In genomic region chr1:59468828-59469428, GRCh38 we compare ENCODE assay signal across 25 cellular contexts.
DNase-seq lines count a peak whose midpoint lies in the region; ATAC-seq, FAIRE-seq and TF ChIP-seq lines count a peak whose summit lies in the region.
"Had no signal": no experiment of that assay in that cellular context is flagged by ENCODE, and none has a peak within 500 bp of the region (broad histone marks: within the 10 kb centered on the region; RNA-seq: fewer than 3 reads in every experiment).

No MANE protein-coding gene starts in this region.

- no peak for ATAC-seq in K562
- peak; percentile 88 for ATAC-seq in HepG2
- ATAC-seq in mucosa of descending colon, result peak; percentile 23
- no peak for ATAC-seq in gastroesophageal sphincter
- ATAC-seq: A549, GM12878 had no signal

- in situ Hi-C loops in K562 (cut with MboI) (no loop called here), HepG2 (cut with HindIII; ENCODE audit: extremely low pct_ligation_motif_present, low pct_unique_long_range_greater_than_20kb) (no loop called here)

- H3K27me3 ChIP-seq in K562 (ENCODE audit: control insufficient read depth in 2 of 2, insufficient read depth in 2 of 2, low read length in 2 of 2) (no peaks in the 10 kb centered on the region), HepG2 (ENCODE audit: control insufficient read depth in 1 of 2, insufficient read depth in 2 of 2, low read length in 2 of 2) (no peaks in the 10 kb centered on the region), gastroesophageal sphincter (no peaks in the 10 kb centered on the region)
- H3K27me3 ChIP-seq: BE2C; BLaER1 treated with 17β-estradiol and CSF1 and Interleukin-3, amounts not matched to agents 10 nM and 100 nM had no signal

- WGBS in K562 (ENCODE audit: insufficient coverage, low coverage, missing lambda C conversion rate), result 6% methylated on average over 1 of the region's 1 CpG
- WGBS in HepG2 (ENCODE audit: low lambda C conversion rate), result 100% methylated on average over 1 of the region's 1 CpG
- WGBS in gastroesophageal sphincter (ENCODE audit: low coverage in 1 of 2), 2 donors, result no CpG with 5 or more reads among the region's 1 CpG

- TF ChIP-seq RAD21 in K562 (CRISPR knock-in tag; conservative IDR thresholded peaks at IDR 0.05 in 1 of 2, IDR thresholded peaks at IDR 0.05 in 1 of 2) (no peak), HepG2 (CRISPR knock-in tag; IDR thresholded peaks at IDR 0.05) (no peak)

- no peak for TF ChIP-seq EP300 in K562 (IDR thresholded peaks at IDR 0.05; ENCODE audit: low read length)
- 0 out of 4 replicates have a peak, but pooled peaks of 1 of the 2 experiments have one; percentile 19 for TF ChIP-seq EP300 in HepG2 (IDR thresholded peaks at IDR 0.05; ENCODE audit: low read depth in 2 of 2, low read length in 2 of 2)
- no peak for TF ChIP-seq EP300 in HepG2 (CRISPR knock-in tag; IDR thresholded peaks at IDR 0.05; ENCODE audit: borderline replicate concordance)
- TF ChIP-seq EP300 in gastroesophageal sphincter (IDR thresholded peaks at IDR 0.05), result no peak

- H4K20me1 ChIP-seq in K562 (replicated peaks; ENCODE audit: control insufficient read depth, insufficient read depth, low read length) (no peaks in the 10 kb centered on the region), HepG2 (ENCODE audit: insufficient read depth, low read length) (no peaks in the 10 kb centered on the region)
- H4K20me1 ChIP-seq: BLaER1 treated with 17β-estradiol and CSF1 and Interleukin-3, amounts not matched to agents 10 nM and 100 nM had no signal

- no peak for TF ChIP-seq POLR2A in K562 (conservative IDR thresholded peaks at IDR 0.05)
- no peak for TF ChIP-seq POLR2A in HepG2 (IDR thresholded peaks at IDR 0.05; ENCODE audit: insufficient read depth in 1 of 2, low read depth in 2 of 2, low read length in 2 of 2)
- no peak for TF ChIP-seq POLR2A in gastroesophageal sphincter (IDR thresholded peaks at IDR 0.05)

- H3K4me2 ChIP-seq in K562 (ENCODE audit: insufficient read depth, low read length) (no peak overlapping the region), HepG2 (ENCODE audit: low read depth, low read length) (no peak overlapping the region; the same call in 1 of the 2 replicates)
- H3K4me2 ChIP-seq: A549; BLaER1 treated with 17β-estradiol and CSF1 and Interleukin-3, amounts not matched to agents 10 nM and 100 nM had no signal

- H3K36me3 ChIP-seq in K562 (ENCODE audit: control insufficient read depth, insufficient read depth, low read length), result no peaks in the 10 kb centered on the region
- H3K36me3 ChIP-seq in HepG2 (replicated peaks in 1 of 2; ENCODE audit: control insufficient read depth in 1 of 2, insufficient read depth in 2 of 2, low read length in 2 of 2), result no peaks in the 10 kb centered on the region
- no peaks in the 10 kb centered on the region for H3K36me3 ChIP-seq in mucosa of descending colon (ENCODE audit: low read depth)
- H3K36me3 ChIP-seq in gastroesophageal sphincter, result no peaks in the 10 kb centered on the region
- H3K36me3 ChIP-seq: BE2C; BLaER1 treated with 17β-estradiol and CSF1 and Interleukin-3, amounts not matched to agents 10 nM and 100 nM; HAP-1 had no signal

- FAIRE-seq in K562 (lab: Jason Lieb, UNC) (no peak), HepG2 (lab: Jason Lieb, UNC) (peak; percentile 4)
- FAIRE-seq: A549, D721Med, GM12878, H54 had no signal

- H2AFZ ChIP-seq in K562 (ENCODE audit: low read depth, low read length) (no peak overlapping the region), HepG2 (ENCODE audit: low read length) (no peak overlapping the region)

- no peak for TF ChIP-seq CTCF in K562 (IDR thresholded peaks at IDR 0.05 in 2 of 3, conservative IDR thresholded peaks at IDR 0.05 in 1 of 3; ENCODE audit: insufficient read depth in 2 of 3, low read depth in 1 of 3, low read length in 3 of 3)
- no peak for TF ChIP-seq CTCF in HepG2 (CRISPR knock-in tag; IDR thresholded peaks at IDR 0.05)
- TF ChIP-seq CTCF in mucosa of descending colon (IDR thresholded peaks at IDR 0.05), result no peak
- no peak for TF ChIP-seq CTCF in gastroesophageal sphincter (IDR thresholded peaks at IDR 0.05)

- CTCF ChIA-PET in K562 (lab: Yijun Ruan, JAX; ENCODE audit: low intra/inter-chr PET ratio), result no interaction called here
- CTCF ChIA-PET in HepG2 (lab: Yijun Ruan, JAX; ENCODE audit: low intra/inter-chr PET ratio, low total read pairs), result no interaction called here

- no peaks in the 10 kb centered on the region for H3K9me1 ChIP-seq in K562 (ENCODE audit: control insufficient read depth, insufficient read depth, low read length)

- H3K9me3 ChIP-seq in K562 (replicated peaks; ENCODE audit: control insufficient read depth, insufficient read depth, low read depth, low read length), result no peaks in the 10 kb centered on the region
- no peaks in the 10 kb centered on the region for H3K9me3 ChIP-seq in HepG2 (ENCODE audit: low read length)
- no peaks in the 10 kb centered on the region for H3K9me3 ChIP-seq in mucosa of descending colon
- peaks cover 0 to 6% (median 0%) of the 10 kb centered on the region in 3 donors for H3K9me3 ChIP-seq in gastroesophageal sphincter
- H3K9me3 ChIP-seq: A549, BE2C, HAP-1 had no signal

- H3K4me1 ChIP-seq in K562 (replicated peaks in 1 of 2; ENCODE audit: control insufficient read depth in 2 of 2, insufficient read depth in 2 of 2, low read length in 2 of 2), result no peaks in the 10 kb centered on the region
- H3K4me1 ChIP-seq in HepG2 (ENCODE audit: insufficient read depth, low read length), result peaks cover 12% of the 10 kb centered on the region
- H3K4me1 ChIP-seq in mucosa of descending colon (ENCODE audit: low read depth), result no peaks in the 10 kb centered on the region
- H3K4me1 ChIP-seq in gastroesophageal sphincter, result no peaks in the 10 kb centered on the region
- H3K4me1 ChIP-seq: A549, BE2C, HAP-1 had no signal

- BruUV-seq in K562 (replicated peaks; lab: Mats Ljungman, UMichigan) (no TSS peak), HepG2 (replicated peaks; lab: Mats Ljungman, UMichigan) (no TSS peak)

- POLR2A ChIA-PET in K562 (lab: Yijun Ruan, JAX), result no interaction called here
- POLR2A ChIA-PET in HepG2 (lab: Yijun Ruan, JAX), result no interaction called here

- H3K79me2 ChIP-seq in K562 (ENCODE audit: control insufficient read depth, insufficient read depth, low read length) (no peaks in the 10 kb centered on the region), HepG2 (ENCODE audit: insufficient read depth, low read length) (no peaks in the 10 kb centered on the region)

- H3K4me3 ChIP-seq in K562, result no peak overlapping the region
- H3K4me3 ChIP-seq in HepG2 (replicated peaks in 1 of 3; ENCODE audit: insufficient read depth in 1 of 3, low read depth in 2 of 3, low read length in 3 of 3), result no peak overlapping the region
- H3K4me3 ChIP-seq in mucosa of descending colon, result no peak overlapping the region
- no peak overlapping the region for H3K4me3 ChIP-seq in gastroesophageal sphincter
- H3K4me3 ChIP-seq: A549; BLaER1 treated with 17β-estradiol and CSF1 and Interleukin-3, amounts not matched to agents 10 nM and 100 nM; GM12878; HAP-1 had no signal

- H3K27ac ChIP-seq in K562 (ENCODE audit: extremely low read depth, low read depth, low read length) (no peak overlapping the region), HepG2 (ENCODE audit: extremely low read length, insufficient read depth, low read length) (peak overlapping the region; percentile 23), gastroesophageal sphincter (no peak overlapping the region)
- H3K27ac ChIP-seq: A549; BLaER1 treated with 17β-estradiol and CSF1 and Interleukin-3, amounts not matched to agents 10 nM and 100 nM had no signal

- DNase-seq in K562 (ENCODE audit: extremely low read depth in 1 of 4, low spot score in 3 of 4) (no peak), HepG2 (ENCODE audit: low spot score) (peak; percentile 58), mucosa of descending colon (no peak), midbrain (lab: John Stamatoyannopoulos, UW) (no peak)
- no peak for DNase-seq in stimulated activated CD4-positive, alpha-beta T cell treated with anti-CD3 and anti-CD28 coated beads, Interleukin-4, amount 100 ng/mL, for 1 hour
- DNase-seq in activated CD8-positive, alpha-beta memory T cell treated with anti-CD3 and anti-CD28 coated beads, Interleukin-2, amount 50 U/mL, for 48 hours, result no peak
- DNase-seq: 8988T; ACHN; AML-193; BE2C; CD4-positive, alpha-beta T cell; CD8-positive, alpha-beta memory T cell; DMS 273 treated with DMSO at 0.1 percent for 48 hours; DMS79; EL; GDM1; GOT3; HFFc6 had no signal

- intact Hi-C loops in K562 (cut with micrococcal nuclease), result no loop called here
- intact Hi-C loops in HepG2 (cut with micrococcal nuclease; ENCODE audit: unreplicated experiment), result no loop called here
- intact Hi-C loops in mucosa of descending colon (cut with DNase I, micrococcal nuclease), result no loop called here

- H3K9ac ChIP-seq in K562 (ENCODE audit: insufficient read depth in 1 of 2, low read depth in 2 of 2, low read length in 2 of 2) (no peak overlapping the region), HepG2 (ENCODE audit: insufficient read depth, low read depth, low read length) (no peak overlapping the region)
- H3K9ac ChIP-seq: BLaER1 treated with 17β-estradiol and CSF1 and Interleukin-3, amounts not matched to agents 10 nM and 100 nM had no signal

TF ChIP-seq in K562, 482 proteins besides CTCF, POLR2A, EP300 and RAD21:
- no peak for TF ChIP-seq MYC (IDR thresholded peaks at IDR 0.05; ENCODE audit: low read depth, low read length)
- TF ChIP-seq MYC (CRISPR knock-in tag; IDR thresholded peaks at IDR 0.05; ENCODE audit: borderline replicate concordance, low read depth), result no peak
- 0 out of 2 replicates have a peak, but pooled peaks have one; percentile 57 for TF ChIP-seq ZNF12 (CRISPR knock-in tag; IDR thresholded peaks at IDR 0.05)

TF ChIP-seq in HepG2, 621 proteins besides CTCF, POLR2A, EP300 and RAD21 (continues in another document):
- peak; percentile 34; the same call in 1 of the 2 replicates for TF ChIP-seq SALL1 (CRISPR knock-in tag; IDR thresholded peaks at IDR 0.05)
- no peak for TF ChIP-seq ZSCAN9 (CRISPR knock-in tag; IDR thresholded peaks at IDR 0.05; ENCODE audit: borderline replicate concordance)
- TF ChIP-seq SOX13 (IDR thresholded peaks at IDR 0.05), result no peak
- TF ChIP-seq SOX13 (CRISPR knock-in tag; conservative IDR thresholded peaks at IDR 0.05 in 1 of 2, IDR thresholded peaks at IDR 0.05 in 1 of 2), result peak in 1 of 2 experiments; percentile 45; a peak in 1 of 4 replicates
- peak; percentile 99 for TF ChIP-seq ZNF12 (CRISPR knock-in tag; IDR thresholded peaks at IDR 0.05)
- no peak for TF ChIP-seq SP5 (CRISPR knock-in tag; IDR thresholded peaks at IDR 0.05; ENCODE audit: borderline replicate concordance, low read depth)
- no peak for TF ChIP-seq ZKSCAN5 (CRISPR knock-in tag; IDR thresholded peaks at IDR 0.05)
- TF ChIP-seq POGZ (CRISPR knock-in tag; IDR thresholded peaks at IDR 0.05), result peak; percentile 47; the same call in 1 of the 2 replicates
- TF ChIP-seq ZNF3 (CRISPR knock-in tag; IDR thresholded peaks at IDR 0.05), result no peak
- TF ChIP-seq PHF20 (CRISPR knock-in tag; IDR thresholded peaks at IDR 0.05), result no peak
- 0 out of 2 replicates have a peak, but pooled peaks have one; percentile 32 for TF ChIP-seq ZMYM4 (CRISPR knock-in tag; IDR thresholded peaks at IDR 0.05)
- peak; percentile 30; the same call in 1 of the 2 replicates for TF ChIP-seq GATAD2A (CRISPR knock-in tag; IDR thresholded peaks at IDR 0.05)
- TF ChIP-seq HNF4G (IDR thresholded peaks at IDR 0.05; ENCODE audit: borderline replicate concordance, low read depth, low read length), result peak; percentile 68
- no peak for TF ChIP-seq HNF4G (CRISPR knock-in tag; IDR thresholded peaks at IDR 0.05; ENCODE audit: borderline replicate concordance, low read depth)

Comparison
In these comparisons a context has a peak if more than half of its experiments do, and no peak if none do; other contexts are left out.
1. ATAC-seq: peak in HepG2 (single experiment) and mucosa of descending colon (single experiment); none in K562 (single experiment) and gastroesophageal sphincter (single experiment).
2. Of the 241 proteins assayed by ChIP-seq in both HepG2 and K562: peak only in HepG2: ARID3A, GATAD2A, HDAC1, HOMEZ, STAG1, ZNF24 and 1 more; only in K562: none; in both: ZNF12; in neither: 231; mixed calls (peak in some experiments, not most) for 2.